17 cellular contexts compared by ENCODE assay signal in the genomic region with DNA sequence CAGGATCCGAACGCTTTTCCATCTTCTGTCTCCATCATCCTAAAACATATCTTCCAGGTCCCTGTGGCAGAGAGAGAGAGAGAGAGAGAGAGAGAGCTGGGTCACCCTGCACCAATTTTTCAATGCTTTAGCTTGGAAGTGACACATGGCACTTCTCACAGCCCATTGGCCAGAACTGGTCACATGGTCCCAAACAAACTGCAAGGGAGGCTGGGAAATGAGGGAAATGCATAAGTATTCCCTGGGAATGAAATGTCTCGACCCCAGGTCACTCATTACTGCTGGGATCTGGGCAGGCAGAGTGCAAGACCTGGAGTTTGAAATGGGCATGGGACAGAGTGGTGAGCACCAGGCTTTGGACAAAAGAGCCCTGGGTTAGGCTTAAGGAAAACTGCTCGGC. TPM values are rescaled to one million over a fixed set of nuclear protein-coding genes. Genes with fewer than 3 reads are reported as not detected.
DNase-seq lines count a peak whose midpoint lies in the region; ATAC-seq and TF ChIP-seq lines count a peak whose summit lies in the region.
"Had no signal": no experiment of that assay in that cellular context is flagged by ENCODE, and none has a peak within 500 bp of the region (broad histone marks: within the 10 kb centered on the region; RNA-seq: fewer than 3 reads in every experiment).

No MANE protein-coding gene starts in this region.

- H3K27ac Mint-ChIP-seq in MCF 10A (ENCODE audit: low read depth, unreplicated experiment) (no peak overlapping the region), nephron (peak overlapping the region; percentile 56 to 98 (median 92))
- peak overlapping the region in 1 of 10 donors; percentile 27 for H3K27ac Mint-ChIP-seq in naive thymus-derived CD8-positive, alpha-beta T cell
- H3K27ac Mint-ChIP-seq: CD4-positive, alpha-beta T cell; GM23338 had no signal

- H3K36me3 Mint-ChIP-seq in MCF 10A (ENCODE audit: insufficient read depth, unreplicated experiment) (peaks cover 9% of the 10 kb centered on the region), nephron (ENCODE audit: low read depth) (peaks cover 3% of the 10 kb centered on the region)
- H3K36me3 Mint-ChIP-seq in naive thymus-derived CD8-positive, alpha-beta T cell: no peaks in the 10 kb centered on the region

- no peak for ATAC-seq in GM18870 (IDR thresholded peaks at IDR 0.05; ENCODE audit: unreplicated experiment)
- no peak for ATAC-seq in naive thymus-derived CD8-positive, alpha-beta T cell
- ATAC-seq: GM23338 had no signal

- no peak for TF ChIP-seq CTCF in MCF 10A (IDR thresholded peaks at IDR 0.05; ENCODE audit: unreplicated experiment)
- TF ChIP-seq CTCF in breast epithelium (IDR thresholded peaks at IDR 0.05): no peak
- no peak for TF ChIP-seq CTCF in MM.1S (IDR thresholded peaks at IDR 0.05; ENCODE audit: low read length)
- no peak for TF ChIP-seq CTCF in colonic mucosa (IDR thresholded peaks at IDR 0.05)
- no peak for TF ChIP-seq CTCF in nephron (IDR thresholded peaks at IDR 0.05; ENCODE audit: unreplicated experiment in 3 of 3)

- intact Hi-C loops in MCF 10A (cut with micrococcal nuclease): no loop called here
- intact Hi-C loops in breast epithelium (cut with DNase I; ENCODE audit: low total_unique reads): no loop called here
- intact Hi-C loops in colonic mucosa (cut with DNase I): loop anchor here (5.0 to 10.0 kb wide), 2 partner anchors 136 to 239 kb away; no protein-coding TSS in a partner anchor

- no peak overlapping the region for H2AFZ ChIP-seq in MM.1S (ENCODE audit: low read length)

- no peaks in the 10 kb centered on the region for H4K20me1 ChIP-seq in MM.1S (ENCODE audit: insufficient read depth, low read length)

- no peaks in the 10 kb centered on the region for H3K36me3 ChIP-seq in breast epithelium
- no peaks in the 10 kb centered on the region for H3K36me3 ChIP-seq in MM.1S (replicated peaks; ENCODE audit: insufficient read depth, low read length)
- no peaks in the 10 kb centered on the region for H3K36me3 ChIP-seq in colonic mucosa

- H3K4me3 ChIP-seq in breast epithelium: no peak overlapping the region
- no peak overlapping the region for H3K4me3 ChIP-seq in MM.1S (ENCODE audit: low read length)
- H3K4me3 ChIP-seq in colonic mucosa: no peak overlapping the region
- H3K4me3 ChIP-seq: GM23338, SJSA1 had no signal

- H3K9me2 ChIP-seq in MM.1S (replicated peaks; ENCODE audit: insufficient read depth, low read length): no peaks in the 10 kb centered on the region

- no peak for TF ChIP-seq POLR2A in breast epithelium (IDR thresholded peaks at IDR 0.05)

- BruUV-seq in MCF 10A (replicated peaks; lab: Mats Ljungman, UMichigan): no TSS peak

- H3K4me3 Mint-ChIP-seq in MCF 10A (ENCODE audit: unreplicated experiment) (no peak overlapping the region), nephron (no peak overlapping the region)
- no peak overlapping the region for H3K4me3 Mint-ChIP-seq in naive thymus-derived CD8-positive, alpha-beta T cell
- H3K4me3 Mint-ChIP-seq: CD4-positive, alpha-beta T cell; GM23338 had no signal

- H3K4me1 ChIP-seq in breast epithelium (no peaks in the 10 kb centered on the region), MM.1S (ENCODE audit: low read length) (peaks cover 55% of the 10 kb centered on the region), colonic mucosa (no peaks in the 10 kb centered on the region)

- no peaks in the 10 kb centered on the region for H3K9me3 ChIP-seq in breast epithelium
- no peaks in the 10 kb centered on the region for H3K9me3 ChIP-seq in MM.1S (replicated peaks; ENCODE audit: insufficient read depth, low read length)
- no peaks in the 10 kb centered on the region for H3K9me3 ChIP-seq in colonic mucosa
- H3K9me3 ChIP-seq: SJSA1 had no signal

- H3K9me3 Mint-ChIP-seq in MCF 10A (ENCODE audit: unreplicated experiment) (no peaks in the 10 kb centered on the region), nephron (no peaks in the 10 kb centered on the region)
- no peaks in the 10 kb centered on the region for H3K9me3 Mint-ChIP-seq in naive thymus-derived CD8-positive, alpha-beta T cell
- H3K9me3 Mint-ChIP-seq: CD4-positive, alpha-beta T cell; GM23338 had no signal

- H3K27me3 Mint-ChIP-seq in MCF 10A (ENCODE audit: insufficient read depth, unreplicated experiment) (no peaks in the 10 kb centered on the region), nephron (ENCODE audit: low read depth) (peaks cover 8% of the 10 kb centered on the region)
- peaks cover 0 to 1% (median 0%) of the 10 kb centered on the region in 5 donors for H3K27me3 Mint-ChIP-seq in naive thymus-derived CD8-positive, alpha-beta T cell
- H3K27me3 Mint-ChIP-seq: CD4-positive, alpha-beta T cell had no signal

- H3K4me1 Mint-ChIP-seq in MCF 10A (ENCODE audit: insufficient read depth, unreplicated experiment): no peaks in the 10 kb centered on the region
- peaks cover 47% of the 10 kb centered on the region for H3K4me1 Mint-ChIP-seq in nephron
- peaks cover 10 to 33% (median 29%) of the 10 kb centered on the region in 4 donors for H3K4me1 Mint-ChIP-seq in naive thymus-derived CD8-positive, alpha-beta T cell

- H3K4me2 ChIP-seq in MM.1S (ENCODE audit: low read depth, low read length): peak overlapping the region; percentile 87
- H3K4me2 ChIP-seq: GM23338 had no signal

- H3F3A ChIP-seq in MM.1S (ENCODE audit: insufficient read depth, low read length): peaks cover 39% of the 10 kb centered on the region

- DNase-seq in MCF 10A (ENCODE audit: unreplicated experiment) (peak; percentile 8), breast epithelium (ENCODE audit: low spot score in 2 of 2) (no peak), MM.1S (no peak), colonic mucosa (peak; percentile 17), AG08395 (ENCODE audit: low spot score) (no peak)
- no peak for DNase-seq in naive thymus-derived CD8-positive, alpha-beta T cell
- DNase-seq: DMS79 treated with DMSO at 0.1 percent for 48 hours, GDM1, Kasumi-1, NCI-H1436, NCI-H2081 had no signal

- no peak overlapping the region for H3K27ac ChIP-seq in breast epithelium
- H3K27ac ChIP-seq in MM.1S (ENCODE audit: low read length): peak overlapping the region; percentile 80; the same call in 1 of the 2 replicates
- H3K27ac ChIP-seq in colonic mucosa: no peak overlapping the region
- H3K27ac ChIP-seq: HL-60, SJSA1 had no signal

- POLR2A ChIA-PET in MCF 10A (lab: Yijun Ruan, JAX): no interaction called here
- POLR2A ChIA-PET in naive thymus-derived CD8-positive, alpha-beta T cell (lab: Charles Lee): interaction anchor here (1.5 kb wide), 1 partner anchor 31 kb away, joined by 4 read pairs; no protein-coding TSS in a partner anchor

- CTCF ChIA-PET in MCF 10A (lab: Yijun Ruan, JAX): interaction anchor here (0.7 kb wide), 1 partner anchor 240 kb away, joined by 3 read pairs; no protein-coding TSS in a partner anchor

- H3K9ac ChIP-seq in MM.1S (ENCODE audit: low read length): no peak overlapping the region
- no peak overlapping the region for H3K9ac ChIP-seq in colonic mucosa (ENCODE audit: low read depth in 2 of 2, low read length in 2 of 2)

- H3K27me3 ChIP-seq in breast epithelium: no peaks in the 10 kb centered on the region
- no peaks in the 10 kb centered on the region for H3K27me3 ChIP-seq in MM.1S (replicated peaks; ENCODE audit: insufficient read depth, low read length)
- no peaks in the 10 kb centered on the region for H3K27me3 ChIP-seq in colonic mucosa
- H3K27me3 ChIP-seq: SJSA1 had no signal

- H3K79me2 ChIP-seq in MM.1S (ENCODE audit: low read length): peaks cover 31% of the 10 kb centered on the region

RNA-seq across cellular contexts. Expression of a gene that starts 37.0 kb away (rescaled TPM):
- total RNA-seq in MCF 10A (2022): 9.8 and 12.3 TPM in 2 replicates
- total RNA-seq in breast epithelium: 10 to 100 TPM; 17.4 to 21.2 (median 20.6) TPM
- total RNA-seq in colonic mucosa: 10 to 100 TPM; 21.2 to 21.6 TPM
- total RNA-seq in naive thymus-derived CD8-positive, alpha-beta T cell: 10 to 100 TPM; 30.9 to 32.5 TPM
- polyA plus RNA-seq in naive thymus-derived CD8-positive, alpha-beta T cell: 1 to 10 TPM; 2.3 to 4.9 (median 4.8) TPM

Comparison
In these comparisons a context has a peak if more than half of its experiments do, and no peak if none do; other contexts are left out.
1. DNase-seq: peak in MCF 10A (single experiment) and colonic mucosa (single experiment); none in breast epithelium (0 of 2), MM.1S (single experiment), naive thymus-derived CD8-positive, alpha-beta T cell (0 of 10) and AG08395 (single experiment).